In genomic region chr9:122213589-122214413, GRCh38 we compare ENCODE assay signal across 8 cellular contexts. TPM values are rescaled to one million over a fixed set of nuclear protein-coding genes. Genes with fewer than 3 reads are reported as not detected.
DNase-seq lines count a peak whose midpoint lies in the region; ATAC-seq and TF ChIP-seq lines count a peak whose summit lies in the region.

No MANE protein-coding gene starts in this region.

- H3K4me1 Mint-ChIP-seq in glutamatergic neuron (ENCODE audit: low read depth, unreplicated experiment) = peaks cover 9% of the 10 kb centered on the region

- DNase-seq in DMS79 (lab: John Stamatoyannopoulos, UW) (peak; percentile 79), NCI-H526 (lab: John Stamatoyannopoulos, UW) (peak; percentile 85 to 93), glutamatergic neuron (peak; percentile 86), retinal pigment epithelial cell (ENCODE audit: low read depth) (no peak), AML-193 (lab: John Stamatoyannopoulos, UW) (no peak)
- peak; percentile 53 for DNase-seq in activated T-cell treated with anti-CD3 and anti-CD28 coated beads, Interleukin-2, amount 50 U/mL, for 1 hour

- H3K9me3 Mint-ChIP-seq in glutamatergic neuron (ENCODE audit: unreplicated experiment) = peaks cover 16% of the 10 kb centered on the region

- peak; percentile 53 for ATAC-seq in HG03342 (IDR thresholded peaks at IDR 0.05; ENCODE audit: unreplicated experiment)
- ATAC-seq in GM19023 (IDR thresholded peaks at IDR 0.05; ENCODE audit: unreplicated experiment) = no peak

- peaks cover 10% of the 10 kb centered on the region for H3K36me3 Mint-ChIP-seq in glutamatergic neuron (ENCODE audit: unreplicated experiment)

- peak overlapping the region; percentile 81 for H3K4me3 Mint-ChIP-seq in glutamatergic neuron (ENCODE audit: unreplicated experiment)

- peaks cover 28% of the 10 kb centered on the region for H3K27me3 Mint-ChIP-seq in glutamatergic neuron (ENCODE audit: unreplicated experiment)

- peak overlapping the region; percentile 27 for H3K4me3 ChIP-seq in retinal pigment epithelial cell (ENCODE audit: low read length)

- TF ChIP-seq CTCF in glutamatergic neuron (IDR thresholded peaks at IDR 0.05; ENCODE audit: partially characterized antibody, unreplicated experiment) = no peak
- TF ChIP-seq CTCF in retinal pigment epithelial cell (conservative IDR thresholded peaks at IDR 0.05; ENCODE audit: low read depth, low read length) = no peak

- no peak overlapping the region for H3K27ac Mint-ChIP-seq in glutamatergic neuron (ENCODE audit: unreplicated experiment)

RNA-seq across cellular contexts. Expression of gene LHX6, which starts 15.0 kb away (rescaled TPM):
- 2.8 TPM for total RNA-seq in glutamatergic neuron (ENCODE audit: unreplicated experiment)

RNA-seq across cellular contexts. Expression of gene RBM18, which starts 50.8 kb away (rescaled TPM):
- total RNA-seq in glutamatergic neuron (ENCODE audit: unreplicated experiment) = 27.3 TPM

RNA-seq across cellular contexts. Expression of gene MRRF, which starts 50.9 kb away (rescaled TPM):
- total RNA-seq in glutamatergic neuron (ENCODE audit: unreplicated experiment) = 16.9 TPM

RNA-seq across cellular contexts. Expression of gene MORN5, which starts 54.1 kb away (rescaled TPM):
- not detected for total RNA-seq in glutamatergic neuron (ENCODE audit: unreplicated experiment)

RNA-seq across cellular contexts. Expression of gene NDUFA8, which starts 54.2 kb away (rescaled TPM):
- total RNA-seq in glutamatergic neuron (ENCODE audit: unreplicated experiment) = 46.1 TPM

Comparison
In these comparisons a context has a peak if more than half of its experiments do, and no peak if none do; other contexts are left out.
1. DNase-seq: peak in DMS79 (single experiment), NCI-H526 (2 of 2), activated T-cell treated with anti-CD3 and anti-CD28 coated beads, Interleukin-2, amount 50 U/mL, for 1 hour (single experiment) and glutamatergic neuron (single experiment); none in retinal pigment epithelial cell (single experiment) and AML-193 (0 of 2).